ENCODE assay signal across 1 cellular context in genomic region chr3:15797600-15798303, GRCh38.
TF ChIP-seq lines count a peak whose summit lies in the region.

ANKRD28 (minus strand) TSS chr3:15797979; CDS start chr3:15796521, 1,458 bp downstream.

TF ChIP-seq in Ishikawa, 13 proteins besides CTCF, POLR2A, EP300 and RAD21 (continued from another document):
- TF ChIP-seq REST (IDR thresholded peaks at IDR 0.05; ENCODE audit: low read depth) (no peak), TCF12 (IDR thresholded peaks at IDR 0.05; ENCODE audit: low read depth) (no peak)
